Comparison of ENCODE assay signal across 21 cellular contexts in the genomic region with DNA sequence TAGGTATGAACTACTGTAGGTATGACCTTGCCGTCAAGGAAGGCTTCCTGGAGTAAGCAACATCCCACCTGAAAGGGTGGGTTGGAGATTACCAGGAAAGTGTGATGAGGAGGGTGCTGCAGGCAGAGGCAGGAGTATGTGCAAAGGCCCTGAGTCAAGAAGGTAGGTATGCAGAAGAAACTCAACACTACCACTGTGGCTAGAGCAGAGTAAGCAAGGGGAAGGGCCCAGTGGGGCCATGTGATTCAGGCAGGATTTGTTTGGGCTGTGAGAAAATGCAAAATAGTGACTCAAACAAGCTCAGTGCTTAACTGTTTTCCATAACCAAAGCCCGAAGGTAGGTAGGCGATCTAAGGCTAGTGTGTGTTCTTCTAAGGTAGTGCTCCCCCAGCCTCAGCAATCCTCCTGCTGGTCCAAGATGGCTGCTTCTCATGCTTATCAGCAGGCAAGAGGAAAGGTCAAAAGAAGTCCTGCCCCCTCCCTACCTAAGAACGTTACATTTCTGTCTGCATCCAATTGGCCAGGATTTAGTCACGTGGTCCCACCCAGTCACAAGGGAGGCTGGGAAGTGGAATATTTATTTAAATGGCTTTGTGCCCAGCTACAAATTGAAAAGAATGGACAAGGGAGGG. TPM values are rescaled to one million over a fixed set of nuclear protein-coding genes. Genes with fewer than 3 reads are reported as not detected.
DNase-seq lines count a peak whose midpoint lies in the region; ATAC-seq and TF ChIP-seq lines count a peak whose summit lies in the region.
"Had no signal": no experiment of that assay in that cellular context is flagged by ENCODE, and none has a peak within 500 bp of the region (broad histone marks: within the 10 kb centered on the region; RNA-seq: fewer than 3 reads in every experiment).

No MANE protein-coding gene starts in this region.

- no peak overlapping the region for H3K27ac Mint-ChIP-seq in immature natural killer cell

- no peak overlapping the region for H3K4me3 Mint-ChIP-seq in immature natural killer cell

- no peaks in the 10 kb centered on the region for H3K9me3 ChIP-seq in A673 (ENCODE audit: low read depth, low read length, poor library complexity, severe bottlenecking)
- H3K9me3 ChIP-seq in GM23248 (ENCODE audit: low read depth): no peaks in the 10 kb centered on the region
- H3K9me3 ChIP-seq: upper lobe of left lung had no signal

- H3K36me3 ChIP-seq in A673 (ENCODE audit: insufficient read depth, low read length, poor library complexity, severe bottlenecking) (no peaks in the 10 kb centered on the region), GM23248 (ENCODE audit: low read depth) (no peaks in the 10 kb centered on the region)
- H3K36me3 ChIP-seq: upper lobe of left lung had no signal

- H3K4me1 Mint-ChIP-seq in immature natural killer cell: peaks cover 4% of the 10 kb centered on the region in 2 donors

- H3K27me3 ChIP-seq in A673 (replicated peaks; ENCODE audit: insufficient read depth, low read depth, low read length, poor library complexity): no peaks in the 10 kb centered on the region
- H3K27me3 ChIP-seq in GM23248 (replicated peaks; ENCODE audit: insufficient read depth): no peaks in the 10 kb centered on the region
- H3K27me3 ChIP-seq: upper lobe of left lung had no signal

- in situ Hi-C loops in GM23248 (cut with MboI): no loop called here

- no peaks in the 10 kb centered on the region for H3K4me1 ChIP-seq in A673 (ENCODE audit: insufficient read depth, low read length, poor library complexity, severe bottlenecking)
- no peaks in the 10 kb centered on the region for H3K4me1 ChIP-seq in GM23248 (ENCODE audit: insufficient read depth)

- H3K79me2 ChIP-seq in GM23248 (ENCODE audit: insufficient read depth): no peaks in the 10 kb centered on the region

- CTCF ChIA-PET in A673 (lab: Charles Lee): interaction anchor here (0.6 kb wide), 1 partner anchor 625 kb away, joined by 3 read pairs; no protein-coding TSS in a partner anchor

- H3K4me2 ChIP-seq in GM23248 (ENCODE audit: unreplicated experiment): no peak overlapping the region

- H4K20me1 ChIP-seq in GM23248 (ENCODE audit: insufficient read depth): no peaks in the 10 kb centered on the region

- no peaks in the 10 kb centered on the region for H3F3A ChIP-seq in GM23248 (ENCODE audit: insufficient read depth)

- TF ChIP-seq CTCF in A673 (conservative IDR thresholded peaks at IDR 0.05; ENCODE audit: low read depth, low read length): no peak

- BruUV-seq in A673 (replicated peaks; lab: Mats Ljungman, UMichigan): no TSS peak

- H3K4me3 ChIP-seq in A673 (ENCODE audit: low read depth, low read length, poor library complexity, severe bottlenecking): no peak overlapping the region
- no peak overlapping the region for H3K4me3 ChIP-seq in GM23248
- H3K4me3 ChIP-seq: upper lobe of left lung had no signal

- H3K36me3 Mint-ChIP-seq in immature natural killer cell: no peaks in the 10 kb centered on the region

- no peaks in the 10 kb centered on the region for H3K9me2 ChIP-seq in GM23248 (ENCODE audit: insufficient read depth)

- WGBS in GM23248 (ENCODE audit: low coverage in 1 of 2, low lambda C conversion rate in 2 of 2, missing lambda C conversion rate in 2 of 2), 2 experiments: 58 to 68% methylated on average over 5 of the region's 5 CpGs

- H3K9me3 Mint-ChIP-seq in immature natural killer cell: no peaks in the 10 kb centered on the region

- H3K9ac ChIP-seq in GM23248: no peak overlapping the region

- DNase-seq in A673 (ENCODE audit: low spot score) (peak; percentile 45), GM23248 (no peak), OCI-M1 (lab: John Stamatoyannopoulos, UW) (peak; percentile 46), fibroblast of the conjunctiva (ENCODE audit: low read depth) (peak; percentile 9), NCI-H1417 treated with DMSO at 0.1 percent for 48 hours (lab: John Stamatoyannopoulos, UW) (no peak), mesenteric fat pad (ENCODE audit: low spot score) (no peak), immature natural killer cell (no peak)
- DNase-seq: amygdala; central memory CD4-positive, alpha-beta T cell; DND-41; effector CD8-positive, alpha-beta T cell; hypothalamus; midbrain; NCI-H1105; retina; SIG-M5; stimulated activated naive CD4-positive, alpha-beta T cell; upper lobe of left lung had no signal

- H3K27me3 Mint-ChIP-seq in immature natural killer cell (ENCODE audit: low read depth in 3 of 3): peaks cover 1 to 9% (median 4%) of the 10 kb centered on the region in 3 donors

- ATAC-seq in GM21723 (IDR thresholded peaks at IDR 0.05; ENCODE audit: unreplicated experiment): no peak

- intact Hi-C loops in A673 (cut with micrococcal nuclease; ENCODE audit: unreplicated experiment): no loop called here

- peak overlapping the region; percentile 34; the same call in 1 of the 2 replicates for H2AFZ ChIP-seq in GM23248

- no peak overlapping the region for H3K27ac ChIP-seq in A673 (ENCODE audit: low read depth, low read length, poor library complexity, severe bottlenecking)
- no peak overlapping the region for H3K27ac ChIP-seq in GM23248
- H3K27ac ChIP-seq: HL-60, upper lobe of left lung had no signal

- POLR2A ChIA-PET in A673 (lab: Charles Lee; ENCODE audit: low non-redundant PET): interaction anchor here (0.6 kb wide), 1 partner anchor 216 kb away, joined by 11 read pairs; no protein-coding TSS in a partner anchor

RNA-seq across cellular contexts. Expression of gene HMGA1, which starts 36.2 kb away (rescaled TPM):
- total RNA-seq in A673 (2021) (248 and 290 TPM in 2 replicates), mesenteric fat pad (32.3 TPM)
- 197 and 243 TPM in 2 replicates for total RNA-seq in GM23248 (2014; rRNA removed; shearing (Covaris generic))
- polyA plus RNA-seq in GM23248 (2016; fragmentation: Nextera tagmentation; extraction: Ambion mirVana) (332 and 351 TPM in 2 replicates), immature natural killer cell (10 to 100 TPM in 2 of 3 donors, 1 to 10 TPM in 1; 9.8 to 22.1 (median 19.6) TPM)

RNA-seq across cellular contexts. Expression of gene SMIM29, which starts 48.4 kb away (rescaled TPM):
- 19.1 and 24.0 TPM in 2 replicates for total RNA-seq in A673 (2021)
- 27.6 and 35.1 TPM in 2 replicates for total RNA-seq in GM23248 (2014; rRNA removed; shearing (Covaris generic))
- polyA plus RNA-seq in GM23248 (2016; fragmentation: Nextera tagmentation; extraction: Ambion mirVana): 55.1 and 58.3 TPM in 2 replicates
- total RNA-seq in mesenteric fat pad: 16.3 TPM
- polyA plus RNA-seq in immature natural killer cell: 100 to 1,000 TPM in 1 of 3 donors, 10 to 100 TPM in 2; 86.1 to 101 (median 89.1) TPM

RNA-seq across cellular contexts. Expression of gene GRM4, which starts 54.6 kb away (rescaled TPM):
- total RNA-seq in A673 (2021) (0.26 and 0.41 TPM in 2 replicates), mesenteric fat pad (not detected)
- 0.22 and 0.38 TPM in 2 replicates for total RNA-seq in GM23248 (2014; rRNA removed; shearing (Covaris generic))
- polyA plus RNA-seq in GM23248 (2016; fragmentation: Nextera tagmentation; extraction: Ambion mirVana) (0.10 and 0.57 TPM in 2 replicates), immature natural killer cell (not detected)
- total RNA-seq: T-helper 2 cell treated with Interferon-gamma antibody and Interleukin-4, amounts not matched to agents 100 ng/mL and 5 ng/mL, for 36 hours had no signal

Comparison
In these comparisons a context has a peak if more than half of its experiments do, and no peak if none do; other contexts are left out.
1. DNase-seq: peak in A673 (single experiment), OCI-M1 (single experiment) and fibroblast of the conjunctiva (single experiment); none in GM23248 (single experiment), NCI-H1417 treated with DMSO at 0.1 percent for 48 hours (single experiment), mesenteric fat pad (single experiment) and immature natural killer cell (0 of 3).